ENCODE assay signal across 30 cellular contexts in genomic region chr9:136163248-136163850, GRCh38. TPM values are rescaled to one million over a fixed set of nuclear protein-coding genes. Genes with fewer than 3 reads are reported as not detected.
"Had no signal": no experiment of that assay in that cellular context is flagged by ENCODE, and none has a peak within 500 bp of the region (broad histone marks: within the 10 kb centered on the region; RNA-seq: fewer than 3 reads in every experiment).

No MANE protein-coding gene starts in this region.

- FAIRE-seq: urothelium cell line had no signal

- H3K9me3 ChIP-seq: suprapubic skin, testis, thoracic aorta, thyroid gland, upper lobe of right lung, uterus, vagina had no signal

- ATAC-seq: stimulated activated effector memory CD8-positive, alpha-beta T cell treated with anti-CD3 and anti-CD28 coated beads, Interleukin-12 subunit alpha, Interleukin-12 subunit beta, amount 100 ng/mL, for 72 hours; stimulated activated memory B cell treated with anti-CD40 and anti-IgM and Interleukin-4, amounts not matched to agents 10 μg/mL and 1 μg/mL and 100 μg/mL, for 72 hours; stimulated activated naive B cell treated with anti-CD40 and anti-IgM and Interleukin-4, amounts not matched to agents 10 μg/mL and 1 μg/mL and 100 μg/mL, for 72 hours; stimulated activated naive CD8-positive, alpha-beta T cell treated with anti-CD3 and anti-CD28 coated beads, Interleukin-15, amount 100 ng/mL, for 72 hours; stimulated activated naive CD8-positive, alpha-beta T cell treated with anti-CD3 and anti-CD28 coated beads, Interleukin-15, Interleukin-2, amounts not matched to agents 100 U/mL and 50 U/mL, for 24 hours; upper lobe of right lung had no signal

- DNase-seq: stimulated activated CD4-positive, alpha-beta T cell treated with anti-CD3 and anti-CD28 coated beads, Interleukin-2, amount 100 ng/mL, for 48 hours; stimulated activated CD4-positive, alpha-beta T cell treated with anti-CD3 and anti-CD28 coated beads, Interleukin-4, amount 100 ng/mL, for 1 hour; stimulated activated CD4-positive, alpha-beta T cell treated with anti-CD3 and anti-CD28 coated beads, Interleukin-4, amount 100 ng/mL, for 24 hours; stimulated activated CD4-positive, alpha-beta T cell treated with anti-CD3 and anti-CD28 coated beads, Interleukin-4, amount 100 ng/mL, for 4 hours; stimulated activated CD8-positive, alpha-beta memory T cell treated with anti-CD3 and anti-CD28 coated beads, Interleukin-4, amount 100 ng/mL, for 48 hours; stimulated activated naive B cell treated with anti-CD40 and anti-IgM and Interleukin-4, amounts not matched to agents 10 μg/mL and 1 μg/mL and 100 μg/mL, for 72 hours; stimulated activated naive CD4-positive, alpha-beta T cell; stimulated activated naive CD4-positive, alpha-beta T cell treated with Interleukin-2 at 50 U/mL for 16 hours; stimulated activated naive CD8-positive, alpha-beta T cell treated with anti-CD3 and anti-CD28 coated beads, Interleukin-15, amount 100 ng/mL, for 72 hours; stimulated activated naive CD8-positive, alpha-beta T cell treated with anti-CD3 and anti-CD28 coated beads, Interleukin-15, Interleukin-2, amounts not matched to agents 100 U/mL and 50 U/mL, for 24 hours; stomach; substantia nigra; testis; thyroid gland; tibial artery; transverse colon; trophoblast cell; upper lobe of left lung; upper lobe of right lung; uterus had no signal

- H3K27me3 ChIP-seq: testis, thyroid gland, upper lobe of left lung, uterus, vagina had no signal

- H3K27ac ChIP-seq: stomach, suprapubic skin, testis, thoracic aorta, thyroid gland, tibial artery, tibial nerve, transverse colon, upper lobe of left lung, upper lobe of right lung, uterus, vagina had no signal

- H3K36me3 ChIP-seq: stomach, suprapubic skin, thoracic aorta, thyroid gland, tibial artery, tibial nerve, transverse colon, upper lobe of left lung, upper lobe of right lung, uterus, vagina had no signal

- H3K4me3 ChIP-seq: stomach, suprapubic skin, testis, thoracic aorta, thyroid gland, tibial artery, tibial nerve, transverse colon, upper lobe of left lung, upper lobe of right lung, uterus, vagina had no signal

- H3K4me1 ChIP-seq: stomach, suprapubic skin, testis, thyroid gland, tibial artery, tibial nerve, transverse colon, upper lobe of left lung, upper lobe of right lung, uterus, vagina had no signal

RNA-seq across cellular contexts. Expression of gene LHX3, which starts 41.6 kb away (rescaled TPM):
- total RNA-seq: stomach, subcutaneous adipose tissue, thoracic aorta, thyroid gland, tibial nerve, transverse colon, upper lobe of right lung, ureter, urinary bladder, uterus, vagina had no signal
- polyA plus RNA-seq: stomach, urinary bladder had no signal
